In the genomic region with DNA sequence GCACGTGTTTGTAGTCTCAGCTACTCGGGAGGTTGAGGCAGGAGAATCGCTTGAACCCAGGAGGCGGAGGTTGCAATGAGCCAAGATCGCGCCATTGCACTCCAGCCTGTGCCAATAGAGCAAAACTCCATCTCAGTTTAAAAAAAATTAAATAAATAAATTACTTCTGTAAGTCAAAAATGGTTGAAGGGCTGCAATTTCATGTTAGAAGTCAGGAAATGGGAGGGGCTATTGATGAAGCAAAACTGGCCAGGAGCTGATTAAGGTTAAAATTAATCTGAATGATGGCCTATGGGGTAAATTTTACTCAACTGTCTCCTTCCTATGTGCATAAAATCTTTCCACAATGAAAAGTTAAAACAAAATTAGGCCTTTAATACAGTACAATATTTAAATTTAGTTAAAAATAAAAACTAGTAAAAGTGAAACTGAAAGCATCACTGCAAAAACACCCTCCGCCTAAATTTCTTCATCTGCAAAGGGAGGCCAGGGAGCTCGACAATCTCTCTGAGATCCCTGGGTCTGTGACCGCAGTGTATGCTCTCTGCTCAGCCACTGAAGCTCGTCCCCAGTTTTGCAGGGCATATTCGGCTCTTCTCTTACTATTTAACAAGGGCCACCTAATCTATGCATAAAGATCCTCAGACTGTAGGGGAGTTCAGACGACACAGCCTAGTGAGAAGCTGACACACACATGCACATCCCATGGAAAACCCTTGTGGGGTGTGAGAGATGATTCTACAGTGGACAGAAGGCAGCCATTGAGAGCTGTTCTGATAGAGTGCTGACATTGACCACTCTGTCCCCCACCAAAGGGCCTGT, we compare ENCODE assay signal across 8 cellular contexts. TPM values are rescaled to one million over a fixed set of nuclear protein-coding genes. Genes with fewer than 3 reads are reported as not detected.
DNase-seq lines count a peak whose midpoint lies in the region; ATAC-seq and TF ChIP-seq lines count a peak whose summit lies in the region.

No MANE protein-coding gene starts in this region.

- H3K27ac Mint-ChIP-seq in activated CD4-positive, alpha-beta T cell treated with anti-CD3 and anti-CD28 coated beads for 36 hours, result peak overlapping the region; percentile 92

- peaks cover 85% of the 10 kb centered on the region for H3K4me1 Mint-ChIP-seq in activated CD4-positive, alpha-beta T cell treated with anti-CD3 and anti-CD28 coated beads for 36 hours

- peak overlapping the region; percentile 80 to 92 (median 91) for H3K27ac ChIP-seq in esophagus squamous epithelium

- peaks cover 0 to 63% (median 10%) of the 10 kb centered on the region in 3 donors for H3K36me3 ChIP-seq in esophagus squamous epithelium

- DNase-seq in activated gamma-delta T cell treated with Interleukin-2 at 50 U/mL for 16 hours (peak; percentile 17), activated gamma-delta T cell (lab: John Stamatoyannopoulos, UW) (no peak), esophagus squamous epithelium (lab: John Stamatoyannopoulos, UW) (no peak), NCI-H2081 (lab: John Stamatoyannopoulos, UW) (no peak), inferior parietal cortex (ENCODE audit: extremely low spot score) (no peak)
- peak; percentile 71 for DNase-seq in activated CD4-positive, alpha-beta T cell treated with anti-CD3 and anti-CD28 coated beads for 36 hours
- peak; percentile 11 for DNase-seq in stimulated activated CD4-positive, alpha-beta T cell treated with anti-CD3 and anti-CD28 coated beads, Interleukin-2, amount 100 ng/mL, for 4 hours (ENCODE audit: low read depth)

- peak; percentile 43 for ATAC-seq in HG03378 (IDR thresholded peaks at IDR 0.05; ENCODE audit: unreplicated experiment)
- ATAC-seq in activated CD4-positive, alpha-beta T cell treated with anti-CD3 and anti-CD28 coated beads for 36 hours, result peak; percentile 33

- peaks cover 46% of the 10 kb centered on the region for H3K36me3 Mint-ChIP-seq in activated CD4-positive, alpha-beta T cell treated with anti-CD3 and anti-CD28 coated beads for 36 hours (ENCODE audit: low read depth)

- TF ChIP-seq CTCF in esophagus squamous epithelium (IDR thresholded peaks at IDR 0.05), result no peak

- peak overlapping the region; percentile 70 for H3K4me3 Mint-ChIP-seq in activated CD4-positive, alpha-beta T cell treated with anti-CD3 and anti-CD28 coated beads for 36 hours

- no peaks in the 10 kb centered on the region for H3K27me3 ChIP-seq in esophagus squamous epithelium

- TF ChIP-seq POLR2A in esophagus squamous epithelium (IDR thresholded peaks at IDR 0.05), result peak in 1 of 4 donors; percentile 2

- intact Hi-C loops in activated CD4-positive, alpha-beta T cell treated with anti-CD3 and anti-CD28 coated beads for 36 hours (cut with DNase I, micrococcal nuclease), result loop anchor here (1.0 to 5.0 kb wide), 3 partner anchors 35 to 315 kb away; partner anchors contain the start of gene CENPU (in 1 of the 2)
- intact Hi-C loops in esophagus squamous epithelium (cut with DNase I), result no loop called here

- no peaks in the 10 kb centered on the region for H3K9me3 Mint-ChIP-seq in activated CD4-positive, alpha-beta T cell treated with anti-CD3 and anti-CD28 coated beads for 36 hours (ENCODE audit: low read depth)

- no peaks in the 10 kb centered on the region for H3K9me3 ChIP-seq in esophagus squamous epithelium

- H3K4me1 ChIP-seq in esophagus squamous epithelium, result peaks cover 11 to 68% (median 25%) of the 10 kb centered on the region in 3 donors

- WGBS in esophagus squamous epithelium, 2 donors, result 39 to 45% methylated on average over 11 to 12 of the region's 12 CpGs

- POLR2A ChIA-PET in activated CD4-positive, alpha-beta T cell treated with anti-CD3 and anti-CD28 coated beads for 36 hours (lab: Charles Lee), result interaction anchor here (0.7 to 1.4 kb wide), 3 partner anchors 58 to 149 kb away, joined by 3 to 7 read pairs (median 3); partner anchors contain the start of gene IRF2

- CTCF ChIA-PET in activated CD4-positive, alpha-beta T cell treated with anti-CD3 and anti-CD28 coated beads for 36 hours (lab: Charles Lee), result interaction anchor here (0.6 to 1.5 kb wide), 14 partner anchors 9 to 316 kb away, joined by 3 to 7 read pairs (median 3); partner anchors contain the start of gene IRF2

- no peaks in the 10 kb centered on the region for H3K27me3 Mint-ChIP-seq in activated CD4-positive, alpha-beta T cell treated with anti-CD3 and anti-CD28 coated beads for 36 hours

- H3K4me3 ChIP-seq in esophagus squamous epithelium, result peak overlapping the region in 3 of 4 donors; percentile 29 to 56 (median 30)

RNA-seq across cellular contexts. Expression of gene IRF2, which starts 57.2 kb away (rescaled TPM):
- 10 to 100 TPM; 50.1 to 68.9 TPM for total RNA-seq in activated CD4-positive, alpha-beta T cell treated with anti-CD3 and anti-CD28 coated beads for 36 hours
- 10 to 100 TPM; 16.6 to 30.2 (median 23.4) TPM for total RNA-seq in esophagus squamous epithelium

Comparison
In these comparisons a context has a peak if more than half of its experiments do, and no peak if none do; other contexts are left out.
1. DNase-seq: peak in activated gamma-delta T cell treated with Interleukin-2 at 50 U/mL for 16 hours (single experiment), activated CD4-positive, alpha-beta T cell treated with anti-CD3 and anti-CD28 coated beads for 36 hours (single experiment) and stimulated activated CD4-positive, alpha-beta T cell treated with anti-CD3 and anti-CD28 coated beads, Interleukin-2, amount 100 ng/mL, for 4 hours (single experiment); none in activated gamma-delta T cell (single experiment), esophagus squamous epithelium (single experiment), NCI-H2081 (0 of 2) and inferior parietal cortex (single experiment).